In the genomic region with DNA sequence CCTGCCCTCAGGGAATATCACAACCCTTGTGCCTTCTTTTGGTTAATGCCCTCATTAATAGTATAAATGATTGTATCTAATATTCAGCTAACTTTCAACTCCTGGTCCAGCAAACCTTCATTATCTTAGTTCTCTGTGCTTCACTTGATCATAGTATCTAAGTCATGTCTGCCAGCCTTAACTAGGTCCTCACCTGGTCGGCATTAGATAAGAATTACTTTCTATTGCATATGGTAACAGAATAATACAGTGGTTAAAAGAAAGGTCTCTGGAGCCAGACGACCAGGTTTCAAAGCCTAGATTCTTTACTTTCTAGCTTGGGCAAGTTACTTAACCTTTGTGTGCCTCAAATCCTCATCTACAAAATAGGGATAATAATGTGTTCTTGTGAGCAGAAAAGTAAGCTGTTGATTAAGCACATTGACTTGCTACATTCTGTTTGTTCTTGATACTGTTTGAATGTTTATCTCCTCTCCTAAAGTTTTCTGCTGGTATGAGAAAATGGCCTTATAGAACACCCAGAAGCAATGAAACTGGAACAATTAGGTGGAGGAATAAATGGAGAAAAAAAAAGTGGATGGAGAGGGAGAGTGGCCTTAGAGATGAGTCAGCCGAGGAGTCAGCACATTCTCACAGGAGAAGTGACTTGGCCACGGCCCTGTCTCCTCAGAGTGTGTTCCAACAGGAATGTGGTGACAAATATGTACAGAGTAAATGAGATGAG, we compare ENCODE assay signal across 13 cellular contexts.
DNase-seq lines count a peak whose midpoint lies in the region; ATAC-seq, FAIRE-seq and TF ChIP-seq lines count a peak whose summit lies in the region.
"Had no signal": no experiment of that assay in that cellular context is flagged by ENCODE, and none has a peak within 500 bp of the region (broad histone marks: within the 10 kb centered on the region; RNA-seq: fewer than 3 reads in every experiment).

No MANE protein-coding gene starts in this region.

- FAIRE-seq in urothelium cell line (lab: Jason Lieb, UNC): no peak

- TF ChIP-seq CTCF in RWPE2 (IDR thresholded peaks at IDR 0.05; ENCODE audit: poor library complexity, severe bottlenecking): no peak
- TF ChIP-seq CTCF in fibroblast of pulmonary artery (IDR thresholded peaks at IDR 0.05; ENCODE audit: low read length, missing control alignments): no peak

- no peaks in the 10 kb centered on the region for H3K27me3 ChIP-seq in RWPE2 (ENCODE audit: insufficient read depth, poor library complexity, severe bottlenecking)

- no peak overlapping the region for H3K27ac ChIP-seq in RWPE2 (ENCODE audit: poor library complexity, severe bottlenecking)

- no peaks in the 10 kb centered on the region for H3K36me3 ChIP-seq in RWPE2 (ENCODE audit: low read depth)

- peak; percentile 89 for ATAC-seq in RWPE2 (ENCODE audit: low read depth)
- no peak for ATAC-seq in GM19455 (IDR thresholded peaks at IDR 0.05; ENCODE audit: unreplicated experiment)
- ATAC-seq in GM19395 (IDR thresholded peaks at IDR 0.05; ENCODE audit: unreplicated experiment): no peak

- no peaks in the 10 kb centered on the region for H3K9me3 ChIP-seq in RWPE2 (ENCODE audit: severe bottlenecking)
- H3K9me3 ChIP-seq: Caco-2 had no signal

- H3K4me3 ChIP-seq in RWPE2 (ENCODE audit: severe bottlenecking): no peak overlapping the region
- H3K4me3 ChIP-seq in fibroblast of pulmonary artery (replicated peaks; ENCODE audit: low read depth, low read length): no peak overlapping the region

- peaks cover 9% of the 10 kb centered on the region for H3K4me1 ChIP-seq in RWPE2 (ENCODE audit: insufficient read depth, poor library complexity, severe bottlenecking)

- DNase-seq in HCEC 1CT (peak; percentile 78), RWPE2 (ENCODE audit: low spot score) (peak; percentile 53), fibroblast of pulmonary artery (ENCODE audit: low read depth) (peak; percentile 11), urothelium cell line (ENCODE audit: low spot score) (peak; percentile 64), iPS-NIHi7 (ENCODE audit: extremely low spot score) (no peak)
- DNase-seq: activated CD4-positive, alpha-beta T cell treated with anti-CD3 and anti-CD28 coated beads for 1 hour; activated T-cell treated with anti-CD3 and anti-CD28 coated beads, Interleukin-2, amount 50 U/mL, for 1 hour; anterior cingulate cortex; occipital lobe; stimulated activated CD4-positive, alpha-beta T cell treated with anti-CD3 and anti-CD28 coated beads, Interleukin-12 subunit alpha, Interleukin-12 subunit beta, amount 100 ng/mL, for 4 hours had no signal
